In the genomic region with DNA sequence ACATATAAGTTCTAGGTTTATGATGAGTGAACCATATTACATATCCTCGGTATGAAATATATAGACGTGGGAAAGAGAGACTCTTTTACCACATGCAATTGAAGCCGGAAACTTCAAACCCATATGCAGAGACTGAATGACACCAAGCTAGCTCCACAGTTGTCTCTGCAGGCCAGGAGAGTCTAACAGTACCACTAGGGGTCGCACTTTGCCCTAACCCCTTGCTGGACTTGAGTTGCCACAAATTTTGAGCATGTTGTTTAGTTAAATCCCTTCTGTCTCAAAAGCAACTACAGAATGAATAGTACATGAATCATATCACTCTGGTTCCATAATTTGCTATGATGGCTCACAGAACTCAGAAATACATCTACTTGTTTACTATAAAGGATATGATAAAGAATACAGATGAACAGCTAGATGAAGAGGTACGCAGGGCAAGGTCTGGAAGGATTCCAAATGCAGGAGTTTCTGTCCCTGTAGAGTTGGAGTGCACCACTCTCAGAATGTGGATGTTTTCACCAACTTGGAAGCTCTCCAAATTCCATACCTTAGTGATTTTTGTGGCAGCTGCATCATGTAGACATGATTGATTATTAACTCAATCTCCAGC, we compare ENCODE assay signal across 8 cellular contexts.
DNase-seq lines count a peak whose midpoint lies in the region; ATAC-seq and TF ChIP-seq lines count a peak whose summit lies in the region.

No MANE protein-coding gene starts in this region.

- H3K27me3 ChIP-seq in PC-3 (ENCODE audit: low read length), result peaks cover 47% of the 10 kb centered on the region

- no peak overlapping the region for H2AFZ ChIP-seq in PC-3 (ENCODE audit: low read length)

- CTCF ChIA-PET in PC-3 (lab: Charles Lee), result interaction anchor here (0.5 to 0.6 kb wide), 5 partner anchors 9 to 384 kb away, joined by 3 read pairs; no protein-coding TSS in a partner anchor

- H3F3A ChIP-seq in PC-3 (ENCODE audit: low read length, unreplicated experiment), result no peaks in the 10 kb centered on the region

- H3K36me3 ChIP-seq in PC-3 (ENCODE audit: low read depth, low read length), result no peaks in the 10 kb centered on the region

- POLR2A ChIA-PET in PC-3 (lab: Charles Lee; ENCODE audit: unreplicated experiment), result no interaction called here

- intact Hi-C loops in PC-3 (cut with micrococcal nuclease), result no loop called here

- H3K9me3 ChIP-seq in PC-3 (ENCODE audit: low read length), result no peaks in the 10 kb centered on the region

- no peak overlapping the region for H3K27ac ChIP-seq in PC-3 (ENCODE audit: low read length)

- H3K4me3 ChIP-seq in PC-3 (ENCODE audit: low read length), result no peak overlapping the region

- BruUV-seq in PC-3 (replicated peaks; lab: Mats Ljungman, UMichigan), result no TSS peak

- DNase-seq in DMS 273 (lab: John Stamatoyannopoulos, UW; ENCODE audit: unreplicated experiment), result peak; percentile 87
- peak; percentile 16 for DNase-seq in GM19238 (ENCODE audit: insufficient read length, low spot score)
- DNase-seq in PC-3, result peak; percentile 65
- DNase-seq in activated T-helper 9 cell treated with anti-CD3 and anti-CD28 coated beads, Interleukin-2, amount 50 U/mL, for 16 hours (ENCODE audit: low read depth), result peak; percentile 10
- peak; percentile 76 for DNase-seq in iPS-NIHi7 (ENCODE audit: extremely low spot score)
- DNase-seq in stimulated activated CD8-positive, alpha-beta memory T cell treated with anti-CD3 and anti-CD28 coated beads, Interleukin-12 subunit alpha, Interleukin-12 subunit beta, amount 100 ng/mL, for 1 hour (ENCODE audit: low read depth), result peak; percentile 15
- no peak for DNase-seq in Ammon's horn (ENCODE audit: low spot score)

- H3K4me2 ChIP-seq in PC-3 (ENCODE audit: low read length), result no peak overlapping the region

- H3K4me1 ChIP-seq in PC-3 (ENCODE audit: insufficient read depth, low read length), result no peaks in the 10 kb centered on the region

- peak; percentile 84 for TF ChIP-seq CTCF in PC-3 (conservative IDR thresholded peaks at IDR 0.05; ENCODE audit: low read depth, low read length)

- peak; percentile 85 for ATAC-seq in HG03280 (IDR thresholded peaks at IDR 0.05; ENCODE audit: unreplicated experiment)
- ATAC-seq in PC-3, result peak; percentile 79

- H3K79me2 ChIP-seq in PC-3 (ENCODE audit: low read length), result no peaks in the 10 kb centered on the region

- no peaks in the 10 kb centered on the region for H4K20me1 ChIP-seq in PC-3 (ENCODE audit: low read length)

- no peak overlapping the region for H3K9ac ChIP-seq in PC-3 (ENCODE audit: low read length)

- no peaks in the 10 kb centered on the region for H3K9me2 ChIP-seq in PC-3 (replicated peaks; ENCODE audit: low read length)
